In genomic region chr1:34460193-34460592, GRCh38 we compare ENCODE assay signal across 9 cellular contexts.
DNase-seq lines count a peak whose midpoint lies in the region; ATAC-seq and TF ChIP-seq lines count a peak whose summit lies in the region.
"Had no signal": no experiment of that assay in that cellular context is flagged by ENCODE, and none has a peak within 500 bp of the region (broad histone marks: within the 10 kb centered on the region; RNA-seq: fewer than 3 reads in every experiment).

No MANE protein-coding gene starts in this region.

- no peaks in the 10 kb centered on the region for H3F3A ChIP-seq in DOHH2 (ENCODE audit: control insufficient read depth, insufficient read depth)

- intact Hi-C loops in mucosa of descending colon (cut with DNase I, micrococcal nuclease), result loop anchor here in 1 of 2 donors (2.0 kb wide), 1 partner anchor 283 kb away; no protein-coding TSS in a partner anchor
- intact Hi-C loops in sigmoid colon (cut with DNase I), result no loop called here

- H3K4me1 ChIP-seq in DOHH2 (ENCODE audit: control insufficient read depth, low read length), result no peaks in the 10 kb centered on the region
- no peaks in the 10 kb centered on the region for H3K4me1 ChIP-seq in mucosa of descending colon (ENCODE audit: low read depth)
- no peaks in the 10 kb centered on the region for H3K4me1 ChIP-seq in sigmoid colon
- no peaks in the 10 kb centered on the region for H3K4me1 ChIP-seq in osteoblast (ENCODE audit: insufficient read depth, low read length)

- peak; percentile 15 for DNase-seq in HuH-7.5 (ENCODE audit: low spot score)
- peak; percentile 3 for DNase-seq in SK-N-MC (ENCODE audit: low read depth, low spot score)
- DNase-seq in cardiac fibroblast (ENCODE audit: low read depth in 2 of 2), result peak; percentile 2 to 10
- DNase-seq in mucosa of descending colon, result peak in 2 of 3 donors; percentile 42 to 73
- no peak for DNase-seq in sigmoid colon
- no peak for DNase-seq in osteoblast (ENCODE audit: insufficient read length, low spot score, missing footprints)

- 48 to 63% methylated on average over 6 of the region's 6 CpGs for WGBS in sigmoid colon, 2 donors

- H3K4me2 ChIP-seq in DOHH2 (ENCODE audit: low read length) (no peak overlapping the region), osteoblast (ENCODE audit: insufficient read depth, low read length) (no peak overlapping the region)

- no peaks in the 10 kb centered on the region for H4K20me1 ChIP-seq in DOHH2 (ENCODE audit: control insufficient read depth, insufficient read depth, low read depth, low read length)
- H4K20me1 ChIP-seq in osteoblast (ENCODE audit: insufficient read depth, low read length), result no peaks in the 10 kb centered on the region

- ATAC-seq in mucosa of descending colon (peak; percentile 63), HG03460 (IDR thresholded peaks at IDR 0.05; ENCODE audit: unreplicated experiment) (no peak)

- no peak for TF ChIP-seq POLR2A in sigmoid colon (IDR thresholded peaks at IDR 0.05)

- H3K36me3 ChIP-seq in DOHH2 (ENCODE audit: control insufficient read depth, low read length) (no peaks in the 10 kb centered on the region), SK-N-MC (ENCODE audit: insufficient read depth, low read length) (no peaks in the 10 kb centered on the region), mucosa of descending colon (ENCODE audit: low read depth) (no peaks in the 10 kb centered on the region), sigmoid colon (no peaks in the 10 kb centered on the region), osteoblast (ENCODE audit: insufficient read depth, low read length) (no peaks in the 10 kb centered on the region)
- H3K36me3 ChIP-seq: neutrophil had no signal

- TF ChIP-seq CTCF in DOHH2 (IDR thresholded peaks at IDR 0.05; ENCODE audit: low read depth, low read length, poor library complexity, severe bottlenecking) (peak; percentile 81), cardiac fibroblast (IDR thresholded peaks at IDR 0.05; ENCODE audit: low read depth, low read length) (no peak), mucosa of descending colon (IDR thresholded peaks at IDR 0.05) (peak; percentile 28), sigmoid colon (IDR thresholded peaks at IDR 0.05) (peak in 2 of 4 experiments; percentile 13 to 32), osteoblast (IDR thresholded peaks at IDR 0.05; ENCODE audit: extremely low read depth, low read depth, low read length) (no peak)

- H3K9ac ChIP-seq in SK-N-MC (ENCODE audit: insufficient read length), result no peak overlapping the region

- no peaks in the 10 kb centered on the region for H3K9me2 ChIP-seq in DOHH2 (replicated peaks; ENCODE audit: control insufficient read depth, low read length)

- H3K27me3 ChIP-seq in DOHH2 (ENCODE audit: control insufficient read depth, low read length) (no peaks in the 10 kb centered on the region), sigmoid colon (peaks cover 0 to 4% (median 0%) of the 10 kb centered on the region in 3 donors), osteoblast (ENCODE audit: insufficient read depth, low read length) (no peaks in the 10 kb centered on the region)
- H3K27me3 ChIP-seq: neutrophil had no signal

- no peak for TF ChIP-seq EP300 in sigmoid colon (IDR thresholded peaks at IDR 0.05)

- H3K27ac ChIP-seq in DOHH2 (ENCODE audit: low read depth, low read length), result no peak overlapping the region
- H3K27ac ChIP-seq in SK-N-MC, result no peak overlapping the region
- no peak overlapping the region for H3K27ac ChIP-seq in sigmoid colon
- no peak overlapping the region for H3K27ac ChIP-seq in osteoblast (ENCODE audit: low read depth, low read length)
- H3K27ac ChIP-seq: neutrophil had no signal

- H3K9me3 ChIP-seq in DOHH2 (ENCODE audit: control insufficient read depth, insufficient read depth, low read length), result no peaks in the 10 kb centered on the region
- H3K9me3 ChIP-seq in SK-N-MC (ENCODE audit: low read depth, low read length), result no peaks in the 10 kb centered on the region
- no peaks in the 10 kb centered on the region for H3K9me3 ChIP-seq in mucosa of descending colon
- no peaks in the 10 kb centered on the region for H3K9me3 ChIP-seq in sigmoid colon
- H3K9me3 ChIP-seq in osteoblast (ENCODE audit: low read depth, low read length), result peaks cover 2% of the 10 kb centered on the region
- H3K9me3 ChIP-seq: neutrophil had no signal

- H3K4me3 ChIP-seq in DOHH2 (ENCODE audit: low read length), result no peak overlapping the region
- H3K4me3 ChIP-seq in SK-N-MC, result no peak overlapping the region
- H3K4me3 ChIP-seq in cardiac fibroblast (replicated peaks in 1 of 2; ENCODE audit: low read depth in 2 of 2, low read length in 2 of 2), result no peak overlapping the region
- no peak overlapping the region for H3K4me3 ChIP-seq in mucosa of descending colon
- H3K4me3 ChIP-seq in sigmoid colon, result no peak overlapping the region
- no peak overlapping the region for H3K4me3 ChIP-seq in osteoblast (ENCODE audit: insufficient read depth, low read length)

- H2AFZ ChIP-seq in osteoblast (ENCODE audit: low read length), result no peak overlapping the region

- H3K79me2 ChIP-seq in DOHH2 (ENCODE audit: control insufficient read depth, low read length), result no peaks in the 10 kb centered on the region
- no peaks in the 10 kb centered on the region for H3K79me2 ChIP-seq in osteoblast (ENCODE audit: insufficient read depth, low read length)

Comparison
In these comparisons a context has a peak if more than half of its experiments do, and no peak if none do; other contexts are left out.
1. CTCF ChIP-seq: peak in DOHH2 (single experiment) and mucosa of descending colon (single experiment); none in cardiac fibroblast (single experiment) and osteoblast (single experiment).
2. DNase-seq: peak in HuH-7.5 (single experiment), SK-N-MC (single experiment), cardiac fibroblast (2 of 2) and mucosa of descending colon (2 of 3); none in sigmoid colon (single experiment) and osteoblast (single experiment).